In the genomic region with DNA sequence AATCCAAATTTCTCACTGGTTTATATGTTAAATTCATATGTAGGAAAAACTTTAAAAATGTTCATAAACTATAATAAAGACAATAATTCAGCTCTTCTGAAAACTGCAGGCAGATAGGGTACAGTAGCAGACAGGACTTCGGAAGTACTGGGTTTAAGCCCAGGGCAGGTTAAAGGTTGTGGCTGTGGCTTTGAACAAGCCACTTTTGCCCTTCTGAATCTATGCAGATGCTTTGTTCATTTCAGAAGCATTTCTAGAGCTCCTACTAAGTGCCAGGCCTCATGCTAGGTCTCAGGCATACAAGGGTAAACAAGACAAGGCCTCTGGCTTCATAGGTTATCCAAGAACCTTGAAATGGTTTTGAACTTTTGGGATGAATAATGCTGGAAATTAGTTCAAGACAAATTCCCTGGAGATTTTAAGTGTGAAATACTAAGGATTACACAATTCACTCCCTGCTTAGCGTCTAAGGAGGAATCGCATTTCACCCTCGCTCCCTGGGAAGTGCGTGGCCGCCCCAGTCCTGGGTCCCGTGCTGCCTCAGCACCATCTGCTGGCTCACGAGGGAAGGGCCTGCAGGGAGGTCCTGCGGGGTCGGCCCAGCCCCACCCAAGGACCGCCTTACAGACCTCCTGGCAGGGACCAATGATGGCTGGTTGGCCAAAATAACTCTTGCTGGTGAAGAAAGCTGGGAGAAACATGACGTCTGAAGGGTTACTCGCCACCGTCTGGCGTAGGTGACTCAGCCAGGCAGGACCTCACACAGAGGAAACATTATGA, we compare ENCODE assay signal across 7 cellular contexts.
DNase-seq lines count a peak whose midpoint lies in the region; ATAC-seq and TF ChIP-seq lines count a peak whose summit lies in the region.

No MANE protein-coding gene starts in this region.

- H3K4me1 ChIP-seq in ovary (ENCODE audit: insufficient read depth), result no peaks in the 10 kb centered on the region

- TF ChIP-seq CTCF in GM12875 (IDR thresholded peaks at IDR 0.05; ENCODE audit: borderline replicate concordance, insufficient read depth, low read depth, low read length), result peak; percentile 86
- TF ChIP-seq CTCF in foreskin fibroblast (IDR thresholded peaks at IDR 0.05; ENCODE audit: low read depth, low read length), result peak; percentile 48
- peak; percentile 82 to 89 (median 83) for TF ChIP-seq CTCF in ovary (IDR thresholded peaks at IDR 0.05)

- ATAC-seq in HG02852 (IDR thresholded peaks at IDR 0.05; ENCODE audit: unreplicated experiment) (peak; percentile 68), GM18520 (IDR thresholded peaks at IDR 0.05; ENCODE audit: unreplicated experiment) (no peak)

- 3 to 10% (median 5%) methylated on average over 15 of the region's 15 CpGs for WGBS in ovary, 3 donors

- no peaks in the 10 kb centered on the region for H3K9me3 ChIP-seq in ovary

- no peaks in the 10 kb centered on the region for H3K27me3 ChIP-seq in ovary

- H3K36me3 ChIP-seq in ovary, result no peaks in the 10 kb centered on the region

- peak; percentile 7 for DNase-seq in RKO (ENCODE audit: low spot score)
- peak; percentile 7 to 70 for DNase-seq in foreskin fibroblast
- DNase-seq in ovary, result peak; percentile 81 to 88 (median 85)
- DNase-seq in effector CD8-positive, alpha-beta T cell (lab: John Stamatoyannopoulos, UW), result no peak

- TF ChIP-seq POLR2A in ovary (IDR thresholded peaks at IDR 0.05), result no peak

- H3K4me3 ChIP-seq in GM12875 (ENCODE audit: low read depth, low read length), result no peak overlapping the region
- no peak overlapping the region for H3K4me3 ChIP-seq in foreskin fibroblast (ENCODE audit: low read depth in 1 of 2, low read length in 2 of 2)
- no peak overlapping the region for H3K4me3 ChIP-seq in ovary

- no peak for TF ChIP-seq EP300 in ovary (IDR thresholded peaks at IDR 0.05)

- H3K27ac ChIP-seq in ovary, result no peak overlapping the region

- intact Hi-C loops in ovary (cut with DNase I), result loop anchor here in 3 of 4 donors (5.0 kb wide), 2 partner anchors 600 to 605 kb away; no protein-coding TSS in a partner anchor
